ENCODE assay signal across 14 cellular contexts in the genomic region with DNA sequence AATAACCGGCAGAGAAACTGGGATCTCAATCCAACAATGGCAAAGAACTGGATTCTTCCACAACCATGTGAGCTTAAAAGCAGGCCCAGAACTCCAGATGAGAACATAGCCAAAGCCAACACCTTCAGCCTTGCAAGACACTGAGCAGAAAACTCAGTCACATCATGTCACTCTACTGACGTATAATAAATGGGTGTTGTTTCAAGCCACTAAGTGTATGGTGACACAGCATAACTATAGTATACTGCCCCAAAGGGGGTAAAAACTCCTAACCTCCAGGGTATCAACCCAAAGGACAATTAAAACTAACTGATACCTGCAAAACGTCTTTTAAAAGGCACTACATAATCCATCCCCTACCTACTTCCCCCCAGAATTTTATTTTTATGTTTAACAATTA.
DNase-seq lines count a peak whose midpoint lies in the region; ATAC-seq and TF ChIP-seq lines count a peak whose summit lies in the region.
"Had no signal": no experiment of that assay in that cellular context is flagged by ENCODE, and none has a peak within 500 bp of the region (broad histone marks: within the 10 kb centered on the region; RNA-seq: fewer than 3 reads in every experiment).

No MANE protein-coding gene starts in this region.

- CTCF ChIA-PET in activated CD4-positive, alpha-beta memory T cell treated with anti-CD3 and anti-CD28 coated beads for 36 hours (lab: Charles Lee): interaction anchor here (0.8 to 2.0 kb wide), 2 partner anchors 83 to 85 kb away, joined by 3 to 12 read pairs; no protein-coding TSS in a partner anchor

- no peak overlapping the region for H3K4me3 Mint-ChIP-seq in activated naive CD8-positive, alpha-beta T cell treated with anti-CD3 and anti-CD28 coated beads, Interleukin-2, amount 10 ng/mL, durations not matched to agents 7 days and 5 days
- no peak overlapping the region for H3K4me3 Mint-ChIP-seq in activated naive CD8-positive, alpha-beta T cell treated with anti-CD3 and anti-CD28 coated beads, Interleukin-2, amount 50 U/mL, for 24 hours
- H3K4me3 Mint-ChIP-seq in T-helper 17 cell (no peak overlapping the region), natural killer cell (peak overlapping the region; percentile 86)
- no peak overlapping the region for H3K4me3 Mint-ChIP-seq in activated CD4-positive, alpha-beta memory T cell treated with anti-CD3 and anti-CD28 coated beads for 36 hours
- H3K4me3 Mint-ChIP-seq: GM23338 had no signal

- POLR2A ChIA-PET in activated naive CD8-positive, alpha-beta T cell treated with anti-CD3 and anti-CD28 coated beads, Interleukin-2, amount 10 ng/mL, durations not matched to agents 7 days and 5 days (lab: Charles Lee): interaction anchor here (1.9 to 2.4 kb wide), 3 partner anchors 18 to 37 kb away, joined by 12 to 20 read pairs (median 17); no protein-coding TSS in a partner anchor
- POLR2A ChIA-PET in activated CD4-positive, alpha-beta memory T cell treated with anti-CD3 and anti-CD28 coated beads for 36 hours (lab: Charles Lee): interaction anchor here (2.0 kb wide), 1 partner anchor 69 kb away, joined by 6 read pairs; no protein-coding TSS in a partner anchor

- intact Hi-C loops in natural killer cell (cut with micrococcal nuclease): loop anchor here (5.0 kb wide), 1 partner anchor 82 kb away; no protein-coding TSS in a partner anchor
- intact Hi-C loops in activated CD4-positive, alpha-beta memory T cell treated with anti-CD3 and anti-CD28 coated beads for 36 hours (cut with micrococcal nuclease): no loop called here

- ATAC-seq in activated naive CD8-positive, alpha-beta T cell treated with anti-CD3 and anti-CD28 coated beads, Interleukin-2, amount 10 ng/mL, durations not matched to agents 7 days and 5 days (ENCODE audit: low read depth): no peak
- no peak for ATAC-seq in activated naive CD8-positive, alpha-beta T cell treated with anti-CD3 and anti-CD28 coated beads, Interleukin-2, amount 50 U/mL, for 24 hours
- ATAC-seq in T-helper 17 cell (no peak), natural killer cell (peak; percentile 21 to 59 (median 54)), HG03457 (IDR thresholded peaks at IDR 0.05; ENCODE audit: unreplicated experiment) (no peak)
- ATAC-seq: GM23338 had no signal

- no peaks in the 10 kb centered on the region for H3K9me3 Mint-ChIP-seq in activated naive CD8-positive, alpha-beta T cell treated with anti-CD3 and anti-CD28 coated beads, Interleukin-2, amount 10 ng/mL, durations not matched to agents 7 days and 5 days
- H3K9me3 Mint-ChIP-seq in activated naive CD8-positive, alpha-beta T cell treated with anti-CD3 and anti-CD28 coated beads, Interleukin-2, amount 50 U/mL, for 24 hours: no peaks in the 10 kb centered on the region
- H3K9me3 Mint-ChIP-seq in natural killer cell: no peaks in the 10 kb centered on the region
- no peaks in the 10 kb centered on the region for H3K9me3 Mint-ChIP-seq in activated CD4-positive, alpha-beta memory T cell treated with anti-CD3 and anti-CD28 coated beads for 36 hours
- H3K9me3 Mint-ChIP-seq: GM23338 had no signal

- H3K36me3 Mint-ChIP-seq in activated naive CD8-positive, alpha-beta T cell treated with anti-CD3 and anti-CD28 coated beads, Interleukin-2, amount 10 ng/mL, durations not matched to agents 7 days and 5 days: peaks cover 27% of the 10 kb centered on the region
- H3K36me3 Mint-ChIP-seq in activated naive CD8-positive, alpha-beta T cell treated with anti-CD3 and anti-CD28 coated beads, Interleukin-2, amount 50 U/mL, for 24 hours (ENCODE audit: low read depth): peaks cover 5% of the 10 kb centered on the region
- H3K36me3 Mint-ChIP-seq in T-helper 17 cell (ENCODE audit: low read depth): peaks cover 6% of the 10 kb centered on the region
- H3K36me3 Mint-ChIP-seq in natural killer cell: no peaks in the 10 kb centered on the region
- peaks cover 1% of the 10 kb centered on the region for H3K36me3 Mint-ChIP-seq in activated CD4-positive, alpha-beta memory T cell treated with anti-CD3 and anti-CD28 coated beads for 36 hours

- TF ChIP-seq CTCF in natural killer cell (IDR thresholded peaks at IDR 0.05): no peak

- no peaks in the 10 kb centered on the region for H3K9me3 ChIP-seq in T-helper 17 cell (ENCODE audit: control insufficient read depth, low read length, poor library complexity, severe bottlenecking)
- H3K9me3 ChIP-seq: A549 had no signal

- no peaks in the 10 kb centered on the region for H3K27me3 Mint-ChIP-seq in activated naive CD8-positive, alpha-beta T cell treated with anti-CD3 and anti-CD28 coated beads, Interleukin-2, amount 10 ng/mL, durations not matched to agents 7 days and 5 days
- no peaks in the 10 kb centered on the region for H3K27me3 Mint-ChIP-seq in activated naive CD8-positive, alpha-beta T cell treated with anti-CD3 and anti-CD28 coated beads, Interleukin-2, amount 50 U/mL, for 24 hours
- no peaks in the 10 kb centered on the region for H3K27me3 Mint-ChIP-seq in T-helper 17 cell
- no peaks in the 10 kb centered on the region for H3K27me3 Mint-ChIP-seq in natural killer cell (ENCODE audit: low read depth in 2 of 2)
- H3K27me3 Mint-ChIP-seq in activated CD4-positive, alpha-beta memory T cell treated with anti-CD3 and anti-CD28 coated beads for 36 hours: peaks cover 3% of the 10 kb centered on the region

- peaks cover 24% of the 10 kb centered on the region for H3K4me1 Mint-ChIP-seq in activated naive CD8-positive, alpha-beta T cell treated with anti-CD3 and anti-CD28 coated beads, Interleukin-2, amount 10 ng/mL, durations not matched to agents 7 days and 5 days
- peaks cover 43% of the 10 kb centered on the region for H3K4me1 Mint-ChIP-seq in activated naive CD8-positive, alpha-beta T cell treated with anti-CD3 and anti-CD28 coated beads, Interleukin-2, amount 50 U/mL, for 24 hours
- H3K4me1 Mint-ChIP-seq in T-helper 17 cell (peaks cover 42% of the 10 kb centered on the region), natural killer cell (peaks cover 54 to 63% of the 10 kb centered on the region in 2 donors)
- peaks cover 41% of the 10 kb centered on the region for H3K4me1 Mint-ChIP-seq in activated CD4-positive, alpha-beta memory T cell treated with anti-CD3 and anti-CD28 coated beads for 36 hours (ENCODE audit: low read depth)
- H3K4me1 Mint-ChIP-seq: GM23338 had no signal

- peak overlapping the region; percentile 52 for H3K27ac Mint-ChIP-seq in activated naive CD8-positive, alpha-beta T cell treated with anti-CD3 and anti-CD28 coated beads, Interleukin-2, amount 10 ng/mL, durations not matched to agents 7 days and 5 days
- no peak overlapping the region for H3K27ac Mint-ChIP-seq in activated naive CD8-positive, alpha-beta T cell treated with anti-CD3 and anti-CD28 coated beads, Interleukin-2, amount 50 U/mL, for 24 hours
- H3K27ac Mint-ChIP-seq in T-helper 17 cell: peak overlapping the region; percentile 99
- peak overlapping the region; percentile 93 to 95 for H3K27ac Mint-ChIP-seq in natural killer cell
- H3K27ac Mint-ChIP-seq in activated CD4-positive, alpha-beta memory T cell treated with anti-CD3 and anti-CD28 coated beads for 36 hours: no peak overlapping the region
- H3K27ac Mint-ChIP-seq: GM23338 had no signal

- DNase-seq in activated naive CD8-positive, alpha-beta T cell treated with anti-CD3 and anti-CD28 coated beads, Interleukin-2, amount 10 ng/mL, durations not matched to agents 7 days and 5 days: no peak
- no peak for DNase-seq in activated naive CD8-positive, alpha-beta T cell treated with anti-CD3 and anti-CD28 coated beads, Interleukin-2, amount 50 U/mL, for 24 hours
- DNase-seq in T-helper 17 cell (no peak), natural killer cell (no peak)
- no peak for DNase-seq in effector CD4-positive, alpha-beta T cell
- no peak for DNase-seq in activated CD4-positive, alpha-beta memory T cell treated with anti-CD3 and anti-CD28 coated beads for 36 hours
- DNase-seq: KG1, NCI-H1092 treated with DMSO at 0.1 percent for 48 hours, NCI-H187 treated with DMSO at 0.1 percent for 48 hours, NCI-H510A, SIG-M5 had no signal

Comparison
In these comparisons a context has a peak if more than half of its experiments do, and no peak if none do; other contexts are left out.
1. H3K27ac Mint-ChIP-seq: peak in activated naive CD8-positive, alpha-beta T cell treated with anti-CD3 and anti-CD28 coated beads, Interleukin-2, amount 10 ng/mL, durations not matched to agents 7 days and 5 days (single experiment), T-helper 17 cell (single experiment) and natural killer cell (2 of 2); none in activated naive CD8-positive, alpha-beta T cell treated with anti-CD3 and anti-CD28 coated beads, Interleukin-2, amount 50 U/mL, for 24 hours (single experiment) and activated CD4-positive, alpha-beta memory T cell treated with anti-CD3 and anti-CD28 coated beads for 36 hours (single experiment).
2. ATAC-seq: peak in natural killer cell (3 of 3); none in activated naive CD8-positive, alpha-beta T cell treated with anti-CD3 and anti-CD28 coated beads, Interleukin-2, amount 10 ng/mL, durations not matched to agents 7 days and 5 days (single experiment), activated naive CD8-positive, alpha-beta T cell treated with anti-CD3 and anti-CD28 coated beads, Interleukin-2, amount 50 U/mL, for 24 hours (single experiment), T-helper 17 cell (single experiment) and HG03457 (single experiment).